ENCODE assay signal across 1 cellular context in the genomic region with DNA sequence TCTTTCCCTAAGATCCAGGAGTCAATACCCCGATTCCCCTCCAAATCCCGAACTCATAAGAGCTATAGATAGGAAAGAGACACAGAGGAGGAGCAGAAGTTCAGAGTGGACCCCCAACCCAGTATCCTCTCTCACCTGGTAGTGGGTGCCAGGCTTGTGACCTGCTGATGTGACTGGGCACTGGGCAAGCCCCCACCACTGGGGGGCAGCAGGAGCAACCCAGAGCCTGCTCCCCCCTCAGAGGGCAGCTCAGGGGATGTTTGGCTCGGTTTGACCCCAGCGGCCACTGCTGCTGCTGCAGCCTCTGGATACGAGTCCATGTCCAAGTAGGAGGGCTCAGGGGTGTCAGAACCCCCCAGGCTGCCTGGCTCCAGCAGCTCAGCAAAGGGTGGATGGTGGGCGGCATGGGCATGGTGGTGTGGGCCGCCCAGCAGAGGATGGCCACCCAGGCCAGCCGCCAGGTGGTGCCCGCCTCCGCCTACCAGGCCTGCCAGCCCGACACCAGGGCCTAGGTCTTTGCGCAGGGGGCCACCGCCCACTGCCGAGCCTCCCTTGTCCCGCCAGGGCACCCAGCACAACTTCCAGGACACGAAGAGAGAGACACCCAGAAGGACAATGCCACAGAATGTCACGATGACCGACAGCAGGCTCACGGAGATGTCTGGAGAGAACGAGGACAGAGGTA.
TF ChIP-seq lines count a peak whose summit lies in the region.

No MANE protein-coding gene starts in this region.

TF ChIP-seq in HepG2, 621 proteins besides CTCF, POLR2A, EP300 and RAD21:
- TF ChIP-seq ZNF740 (CRISPR knock-in tag; IDR thresholded peaks at IDR 0.05) (0 out of 2 replicates have a peak, but pooled peaks have one; percentile 38), ZNF776 (CRISPR knock-in tag; IDR thresholded peaks at IDR 0.05) (no peak)
